Comparison of ENCODE assay signal across 8 cellular contexts in the genomic region with DNA sequence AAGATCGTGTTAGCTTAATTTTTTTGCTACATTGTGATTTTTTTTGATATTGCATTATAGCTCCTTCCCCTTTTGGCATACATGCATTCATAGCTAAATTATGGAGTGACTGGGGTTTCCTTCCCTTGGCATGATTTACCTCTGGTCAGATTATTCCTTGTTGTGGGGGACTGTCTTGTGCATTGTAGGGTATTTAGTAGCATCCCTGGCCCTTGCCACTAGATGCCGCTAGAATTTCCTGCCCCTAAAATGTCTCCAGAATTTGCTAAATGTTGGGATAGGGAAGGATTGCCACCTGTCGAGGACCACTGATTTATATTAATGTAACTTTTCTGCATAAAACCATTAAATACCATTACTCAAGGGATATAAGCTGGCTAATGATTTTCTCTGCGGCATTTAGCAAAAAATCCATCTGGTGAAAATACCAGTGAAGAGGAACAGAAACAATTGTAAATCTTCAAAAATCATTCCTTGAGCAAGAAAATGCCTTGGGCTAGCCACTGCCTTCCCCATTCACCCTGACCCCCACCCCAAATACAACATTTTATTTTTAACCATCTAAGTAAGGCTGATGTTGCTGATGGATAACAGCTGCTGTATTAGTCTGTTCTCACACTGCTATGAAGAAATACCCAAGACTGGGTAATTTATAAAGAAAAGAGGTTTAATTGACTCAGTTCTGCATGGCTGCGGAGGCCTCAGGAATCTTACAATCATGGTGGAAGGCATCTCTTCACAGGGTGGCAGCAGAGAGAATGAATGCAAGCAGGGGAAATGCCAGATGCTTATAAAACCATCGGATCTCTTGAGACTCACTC.
DNase-seq lines count a peak whose midpoint lies in the region; TF ChIP-seq lines count a peak whose summit lies in the region.

No MANE protein-coding gene starts in this region.

- intact Hi-C loops in activated CD4-positive, alpha-beta memory T cell treated with anti-CD3 and anti-CD28 coated beads for 36 hours (cut with micrococcal nuclease): loop anchor here (5.0 kb wide), 2 partner anchors 533 to 943 kb away; no protein-coding TSS in a partner anchor
- intact Hi-C loops in ovary (cut with DNase I): loop anchor here in 3 of 4 donors (5.0 to 10.0 kb wide), 2 partner anchors 533 to 535 kb away; no protein-coding TSS in a partner anchor
- intact Hi-C loops in CD4-positive, alpha-beta memory T cell (cut with micrococcal nuclease): no loop called here

- TF ChIP-seq POLR2A in ovary (IDR thresholded peaks at IDR 0.05): no peak

- no peak for TF ChIP-seq EP300 in ovary (IDR thresholded peaks at IDR 0.05)

- no peaks in the 10 kb centered on the region for H3K4me1 Mint-ChIP-seq in activated CD4-positive, alpha-beta memory T cell treated with anti-CD3 and anti-CD28 coated beads for 36 hours (ENCODE audit: low read depth)
- H3K4me1 Mint-ChIP-seq in CD4-positive, alpha-beta memory T cell: peaks cover 0 to 9% (median 2%) of the 10 kb centered on the region in 4 donors

- in situ Hi-C loops in brain microvascular endothelial cell (cut with HindIII; ENCODE audit: low pct_ligation_motif_present, low sequenced_read_pairs): no loop called here

- TF ChIP-seq CTCF in brain microvascular endothelial cell (IDR thresholded peaks at IDR 0.05; ENCODE audit: low read depth, low read length, missing control alignments) (peak; percentile 84), ovary (IDR thresholded peaks at IDR 0.05) (no peak)

- no peaks in the 10 kb centered on the region for H3K36me3 Mint-ChIP-seq in activated CD4-positive, alpha-beta memory T cell treated with anti-CD3 and anti-CD28 coated beads for 36 hours
- H3K36me3 Mint-ChIP-seq in CD4-positive, alpha-beta memory T cell: no peaks in the 10 kb centered on the region

- 79 to 82% (median 81%) methylated on average over 6 of the region's 6 CpGs for WGBS in ovary, 3 donors

- H3K27ac Mint-ChIP-seq in activated CD4-positive, alpha-beta memory T cell treated with anti-CD3 and anti-CD28 coated beads for 36 hours: no peak overlapping the region
- H3K27ac Mint-ChIP-seq in CD4-positive, alpha-beta memory T cell: no peak overlapping the region

- DNase-seq in DMS114 treated with DMSO at 0.1 percent for 48 hours (lab: John Stamatoyannopoulos, UW; ENCODE audit: unreplicated experiment) (peak; percentile 5), MG63 (peak; percentile 55), brain microvascular endothelial cell (peak; percentile 33), lung microvascular endothelial cell (ENCODE audit: low read depth in 2 of 2) (peak; percentile 47 to 56), ovary (no peak)
- DNase-seq in activated effector memory CD4-positive, alpha-beta T cell treated with Interleukin-2 at 50 U/mL for 16 hours: no peak
- no peak for DNase-seq in activated CD4-positive, alpha-beta memory T cell treated with anti-CD3 and anti-CD28 coated beads for 36 hours
- no peak for DNase-seq in CD4-positive, alpha-beta memory T cell

- POLR2A ChIA-PET in activated CD4-positive, alpha-beta memory T cell treated with anti-CD3 and anti-CD28 coated beads for 36 hours (lab: Charles Lee): no interaction called here
- POLR2A ChIA-PET in CD4-positive, alpha-beta memory T cell (lab: Charles Lee; ENCODE audit: partially characterized antibody): no interaction called here

- CTCF ChIA-PET in activated CD4-positive, alpha-beta memory T cell treated with anti-CD3 and anti-CD28 coated beads for 36 hours (lab: Charles Lee): no interaction called here
- CTCF ChIA-PET in CD4-positive, alpha-beta memory T cell (lab: Charles Lee; ENCODE audit: partially characterized antibody): interaction anchor here (0.8 kb wide), 1 partner anchor 40 kb away, joined by 3 read pairs; no protein-coding TSS in a partner anchor

- H3K4me3 ChIP-seq in MG63: no peak overlapping the region
- H3K4me3 ChIP-seq in brain microvascular endothelial cell (ENCODE audit: low read depth, low read length): no peak overlapping the region
- H3K4me3 ChIP-seq in ovary: no peak overlapping the region
- no peak overlapping the region for H3K4me3 ChIP-seq in CD4-positive, alpha-beta memory T cell (ENCODE audit: low read length in 2 of 2)

- peaks cover 2% of the 10 kb centered on the region for H3K27me3 Mint-ChIP-seq in activated CD4-positive, alpha-beta memory T cell treated with anti-CD3 and anti-CD28 coated beads for 36 hours
- H3K27me3 Mint-ChIP-seq in CD4-positive, alpha-beta memory T cell: no peaks in the 10 kb centered on the region

- peaks cover 2% of the 10 kb centered on the region for H3K4me1 ChIP-seq in ovary (ENCODE audit: insufficient read depth)
- H3K4me1 ChIP-seq in CD4-positive, alpha-beta memory T cell (ENCODE audit: insufficient read depth, low read length): no peaks in the 10 kb centered on the region

- no peaks in the 10 kb centered on the region for H3K9me3 Mint-ChIP-seq in activated CD4-positive, alpha-beta memory T cell treated with anti-CD3 and anti-CD28 coated beads for 36 hours
- H3K9me3 Mint-ChIP-seq in CD4-positive, alpha-beta memory T cell: peaks cover 0 to 4% (median 0%) of the 10 kb centered on the region in 8 donors

- no peaks in the 10 kb centered on the region for H3K27me3 ChIP-seq in MG63
- no peaks in the 10 kb centered on the region for H3K27me3 ChIP-seq in brain microvascular endothelial cell (replicated peaks)
- H3K27me3 ChIP-seq in ovary: no peaks in the 10 kb centered on the region
- H3K27me3 ChIP-seq in CD4-positive, alpha-beta memory T cell (ENCODE audit: insufficient read depth, low read length): no peaks in the 10 kb centered on the region

- H3K9me3 ChIP-seq in MG63 (peaks cover 4% of the 10 kb centered on the region), ovary (no peaks in the 10 kb centered on the region)
- no peaks in the 10 kb centered on the region for H3K9me3 ChIP-seq in CD4-positive, alpha-beta memory T cell (ENCODE audit: control insufficient read depth in 1 of 2, low read length in 2 of 2)

- H3K36me3 ChIP-seq in MG63: no peaks in the 10 kb centered on the region
- H3K36me3 ChIP-seq in brain microvascular endothelial cell (replicated peaks): no peaks in the 10 kb centered on the region
- H3K36me3 ChIP-seq in ovary: no peaks in the 10 kb centered on the region
- no peaks in the 10 kb centered on the region for H3K36me3 ChIP-seq in CD4-positive, alpha-beta memory T cell (ENCODE audit: insufficient read depth, low read length)

- H3K4me3 Mint-ChIP-seq in activated CD4-positive, alpha-beta memory T cell treated with anti-CD3 and anti-CD28 coated beads for 36 hours: no peak overlapping the region
- no peak overlapping the region for H3K4me3 Mint-ChIP-seq in CD4-positive, alpha-beta memory T cell

- H3K27ac ChIP-seq in brain microvascular endothelial cell: peak overlapping the region; percentile 86
- H3K27ac ChIP-seq in ovary: no peak overlapping the region
- H3K27ac ChIP-seq in CD4-positive, alpha-beta memory T cell (ENCODE audit: low read depth, low read length): no peak overlapping the region

Comparison
In these comparisons a context has a peak if more than half of its experiments do, and no peak if none do; other contexts are left out.
1. DNase-seq: peak in DMS114 treated with DMSO at 0.1 percent for 48 hours (single experiment), MG63 (single experiment), brain microvascular endothelial cell (single experiment) and lung microvascular endothelial cell (2 of 2); none in activated effector memory CD4-positive, alpha-beta T cell treated with Interleukin-2 at 50 U/mL for 16 hours (single experiment), activated CD4-positive, alpha-beta memory T cell treated with anti-CD3 and anti-CD28 coated beads for 36 hours (single experiment), ovary (0 of 5) and CD4-positive, alpha-beta memory T cell (0 of 5).